Comparison of ENCODE assay signal across 1 cellular context in the genomic region with DNA sequence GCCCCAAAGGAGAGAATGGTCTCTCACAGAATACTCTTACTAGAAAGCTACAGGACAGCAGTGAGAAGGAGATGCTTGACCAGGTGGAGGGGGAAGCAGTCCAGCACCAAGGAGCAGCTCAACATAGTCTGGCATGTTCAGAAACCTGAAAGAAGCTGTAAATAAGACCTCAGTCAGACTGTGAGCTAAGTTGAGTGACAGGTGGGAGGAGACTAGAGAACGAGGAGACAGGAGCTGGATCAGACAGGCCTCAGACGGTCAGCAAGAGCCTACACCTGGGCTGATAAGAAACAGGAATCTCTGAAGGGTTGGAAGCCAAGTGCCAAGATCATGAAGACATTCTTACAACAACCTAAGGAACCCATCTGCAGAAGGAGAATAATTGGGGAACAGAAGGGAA.
TF ChIP-seq lines count a peak whose summit lies in the region.

No MANE protein-coding gene starts in this region.

TF ChIP-seq in GM12878, 131 proteins besides CTCF, POLR2A, EP300 and RAD21 (continued from another document):
- TF ChIP-seq, protein P1, sequence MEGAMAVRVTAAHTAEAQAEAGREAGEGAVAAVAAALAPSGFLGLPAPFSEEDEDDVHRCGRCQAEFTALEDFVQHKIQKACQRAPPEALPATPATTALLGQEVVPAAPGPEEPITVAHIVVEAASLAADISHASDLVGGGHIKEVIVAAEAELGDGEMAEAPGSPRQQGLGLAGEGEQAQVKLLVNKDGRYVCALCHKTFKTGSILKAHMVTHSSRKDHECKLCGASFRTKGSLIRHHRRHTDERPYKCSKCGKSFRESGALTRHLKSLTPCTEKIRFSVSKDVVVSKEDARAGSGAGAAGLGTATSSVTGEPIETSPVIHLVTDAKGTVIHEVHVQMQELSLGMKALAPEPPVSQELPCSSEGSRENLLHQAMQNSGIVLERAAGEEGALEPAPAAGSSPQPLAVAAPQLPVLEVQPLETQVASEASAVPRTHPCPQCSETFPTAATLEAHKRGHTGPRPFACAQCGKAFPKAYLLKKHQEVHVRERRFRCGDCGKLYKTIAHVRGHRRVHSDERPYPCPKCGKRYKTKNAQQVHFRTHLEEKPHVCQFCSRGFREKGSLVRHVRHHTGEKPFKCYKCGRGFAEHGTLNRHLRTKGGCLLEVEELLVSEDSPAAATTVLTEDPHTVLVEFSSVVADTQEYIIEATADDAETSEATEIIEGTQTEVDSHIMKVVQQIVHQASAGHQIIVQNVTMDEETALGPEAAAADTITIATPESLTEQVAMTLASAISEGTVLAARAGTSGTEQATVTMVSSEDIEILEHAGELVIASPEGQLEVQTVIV (IDR thresholded peaks at IDR 0.05; ENCODE audit: borderline replicate concordance, partially characterized antibody): no peak
- TF ChIP-seq MXI1 (IDR thresholded peaks at IDR 0.05; ENCODE audit: low read depth, low read length): no peak
- TF ChIP-seq MEF2A (IDR thresholded peaks at IDR 0.05; ENCODE audit: insufficient read depth, low read depth, low read length): no peak
- TF ChIP-seq, protein P2, sequence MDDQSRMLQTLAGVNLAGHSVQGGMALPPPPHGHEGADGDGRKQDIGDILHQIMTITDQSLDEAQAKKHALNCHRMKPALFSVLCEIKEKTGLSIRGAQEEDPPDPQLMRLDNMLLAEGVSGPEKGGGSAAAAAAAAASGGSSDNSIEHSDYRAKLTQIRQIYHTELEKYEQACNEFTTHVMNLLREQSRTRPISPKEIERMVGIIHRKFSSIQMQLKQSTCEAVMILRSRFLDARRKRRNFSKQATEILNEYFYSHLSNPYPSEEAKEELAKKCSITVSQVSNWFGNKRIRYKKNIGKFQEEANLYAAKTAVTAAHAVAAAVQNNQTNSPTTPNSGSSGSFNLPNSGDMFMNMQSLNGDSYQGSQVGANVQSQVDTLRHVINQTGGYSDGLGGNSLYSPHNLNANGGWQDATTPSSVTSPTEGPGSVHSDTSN (IDR thresholded peaks at IDR 0.05; ENCODE audit: insufficient replicate concordance, low read depth, low read length): peak; percentile 87
TF ChIP-seq in GM12878: peak in this region for 2.
